8 cellular contexts compared by ENCODE assay signal in the genomic region with DNA sequence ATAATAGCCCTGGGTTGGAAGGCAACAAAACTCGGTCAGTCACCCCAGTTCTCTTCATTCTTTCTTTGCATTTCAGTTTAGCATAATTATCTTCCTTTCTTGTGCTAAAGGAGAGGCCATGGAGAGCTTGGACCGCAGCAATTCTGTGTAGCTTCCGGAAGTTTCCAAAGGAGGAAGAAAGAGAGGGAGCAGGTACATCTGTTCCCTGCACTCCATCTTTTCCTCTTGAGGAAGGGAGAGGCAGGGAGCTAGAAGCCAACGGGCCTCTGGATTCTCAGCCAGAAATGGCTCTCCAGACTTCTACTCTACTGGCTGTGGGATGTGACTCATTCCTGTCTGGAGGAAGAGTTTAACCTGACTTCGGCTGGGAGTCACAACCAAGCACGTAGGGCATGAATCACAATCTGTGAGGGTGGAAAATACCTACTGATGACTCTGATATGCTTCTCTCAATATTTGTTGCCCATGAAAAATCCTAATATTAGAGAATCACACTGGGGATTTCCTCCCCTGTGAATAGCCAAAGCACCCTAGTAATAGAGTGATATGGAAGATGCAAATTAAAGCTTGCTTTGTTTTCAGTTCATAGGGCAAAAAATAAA. TPM values are rescaled to one million over a fixed set of nuclear protein-coding genes. Genes with fewer than 3 reads are reported as not detected.
A peak's percentile ranks its signal among the peaks of the same experiment; 100 is the strongest.
DNase-seq lines count a peak whose midpoint lies in the region; ATAC-seq, FAIRE-seq and TF ChIP-seq lines count a peak whose summit lies in the region.

No MANE protein-coding gene starts in this region.

- H3K27ac Mint-ChIP-seq in HFFc6, result peak overlapping the region; percentile 95
- H3K27ac Mint-ChIP-seq in neural crest cell (ENCODE audit: unreplicated experiment), result peak overlapping the region; percentile 7

- peak; percentile 93 for FAIRE-seq in RCC 7860 (lab: Jason Lieb, UNC)

- no peak for ATAC-seq in GM19397 (IDR thresholded peaks at IDR 0.05; ENCODE audit: unreplicated experiment)

- H3K4me1 Mint-ChIP-seq in HFFc6 (ENCODE audit: low read depth) (peaks cover 64% of the 10 kb centered on the region), neural crest cell (peaks cover 43% of the 10 kb centered on the region)

- H3K36me3 Mint-ChIP-seq in HFFc6 (ENCODE audit: low read depth) (peaks cover 15% of the 10 kb centered on the region), neural crest cell (ENCODE audit: low read depth) (peaks cover 12% of the 10 kb centered on the region)

- peak overlapping the region; percentile 78 for H3K4me3 Mint-ChIP-seq in HFFc6
- no peak overlapping the region for H3K4me3 Mint-ChIP-seq in neural crest cell

- TF ChIP-seq CTCF in HFFc6 (IDR thresholded peaks at IDR 0.05) (no peak), epithelial cell of esophagus (IDR thresholded peaks at IDR 0.05; ENCODE audit: insufficient read depth, low read depth, low read length, missing control alignments) (no peak), neural crest cell (conservative IDR thresholded peaks at IDR 0.05) (no peak)

- H3K4me3 ChIP-seq in epithelial cell of esophagus (ENCODE audit: low read length), result no peak overlapping the region

- DNase-seq in ELR (ENCODE audit: low read depth), result peak; percentile 99
- DNase-seq in HFFc6, result peak; percentile 96
- DNase-seq in RCC 7860 (ENCODE audit: low spot score), result peak; percentile 91
- DNase-seq in epithelial cell of esophagus (ENCODE audit: low read depth), result peak; percentile 98
- DNase-seq in neural crest cell (ENCODE audit: low read depth, low spot score), result no peak
- no peak for DNase-seq in NCI-H2029 (lab: John Stamatoyannopoulos, UW)
- DNase-seq in germinal center (ENCODE audit: low spot score), result no peak

- H3K27me3 Mint-ChIP-seq in HFFc6 (ENCODE audit: insufficient read depth) (no peaks in the 10 kb centered on the region; the same call in none of the 2 replicates), neural crest cell (ENCODE audit: low read depth) (no peaks in the 10 kb centered on the region)

- no peaks in the 10 kb centered on the region for H3K9me3 Mint-ChIP-seq in HFFc6
- peaks cover 3% of the 10 kb centered on the region for H3K9me3 Mint-ChIP-seq in neural crest cell

RNA-seq across cellular contexts. Expression of gene ANO6, which starts 17.0 kb away (rescaled TPM):
- 10 to 100 TPM; 44.4 to 58.6 (median 53.3) TPM for total RNA-seq in HFFc6 (2021; fragmentation: NEBNext Ultra II Directional; extraction: Animal tissue kit (Norgen Biotek cat#: 25700))
- total RNA-seq in neural crest cell, result 32.0 and 34.0 TPM in 2 replicates

Comparison
In these comparisons a context has a peak if more than half of its experiments do, and no peak if none do; other contexts are left out.
1. DNase-seq: peak in ELR (single experiment), HFFc6 (single experiment), RCC 7860 (single experiment) and epithelial cell of esophagus (single experiment); none in neural crest cell (single experiment), NCI-H2029 (single experiment) and germinal center (single experiment).